Comparison of ENCODE assay signal across 1 cellular context in the genomic region with DNA sequence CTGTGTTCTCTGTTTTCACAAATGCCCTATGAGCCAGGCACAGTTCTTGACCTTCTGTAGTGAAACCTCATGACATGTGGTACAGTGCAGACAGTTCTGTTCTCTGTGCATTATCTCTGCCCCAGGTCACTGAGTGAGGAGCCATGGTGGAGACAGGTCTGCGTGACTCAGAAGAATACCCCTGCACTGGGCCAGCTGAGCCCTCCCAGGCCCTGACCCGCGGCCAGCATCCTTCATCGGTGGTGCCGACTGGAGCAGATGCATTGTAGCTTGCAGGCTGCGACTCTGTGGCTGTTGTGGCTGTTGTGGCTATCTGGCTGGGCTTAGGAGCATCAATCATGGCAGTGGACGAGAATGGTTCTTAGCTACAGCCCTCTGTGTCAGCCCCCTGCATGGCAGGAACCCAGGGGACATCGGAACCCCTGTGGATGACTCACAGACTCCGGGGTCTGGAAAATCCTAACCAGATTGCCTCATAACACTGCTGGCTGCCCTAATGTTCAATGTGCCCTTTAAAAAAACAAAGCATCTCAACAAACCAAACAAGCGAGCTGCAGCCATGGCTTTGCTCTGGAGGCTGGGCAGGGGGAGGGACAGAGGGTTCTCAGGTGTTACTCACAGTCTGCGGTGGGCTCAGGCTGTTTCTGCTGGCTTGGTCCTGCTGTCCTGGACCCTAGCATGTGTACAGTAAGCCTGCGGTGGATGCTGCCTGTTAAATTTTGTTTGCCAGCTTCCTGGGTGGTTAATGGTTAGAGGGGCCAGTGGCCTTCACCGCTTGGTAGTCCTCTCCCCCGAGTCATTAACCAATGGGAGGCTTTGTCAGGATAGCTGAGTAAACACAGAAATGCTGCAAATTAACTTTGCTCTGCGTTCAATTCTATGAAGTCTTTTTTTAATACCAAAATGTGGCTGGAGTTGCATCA.
TF ChIP-seq lines count a peak whose summit lies in the region.

Gene SERPINA6, minus strand, starts transcription at position 689 of the 923 bp plus-strand sequence. CDS start 8,688 bp downstream, outside the sequence.

TF ChIP-seq in HepG2, 621 proteins besides CTCF, POLR2A, EP300 and RAD21 (continued from another document and continues in another):
- TF ChIP-seq, protein P1, sequence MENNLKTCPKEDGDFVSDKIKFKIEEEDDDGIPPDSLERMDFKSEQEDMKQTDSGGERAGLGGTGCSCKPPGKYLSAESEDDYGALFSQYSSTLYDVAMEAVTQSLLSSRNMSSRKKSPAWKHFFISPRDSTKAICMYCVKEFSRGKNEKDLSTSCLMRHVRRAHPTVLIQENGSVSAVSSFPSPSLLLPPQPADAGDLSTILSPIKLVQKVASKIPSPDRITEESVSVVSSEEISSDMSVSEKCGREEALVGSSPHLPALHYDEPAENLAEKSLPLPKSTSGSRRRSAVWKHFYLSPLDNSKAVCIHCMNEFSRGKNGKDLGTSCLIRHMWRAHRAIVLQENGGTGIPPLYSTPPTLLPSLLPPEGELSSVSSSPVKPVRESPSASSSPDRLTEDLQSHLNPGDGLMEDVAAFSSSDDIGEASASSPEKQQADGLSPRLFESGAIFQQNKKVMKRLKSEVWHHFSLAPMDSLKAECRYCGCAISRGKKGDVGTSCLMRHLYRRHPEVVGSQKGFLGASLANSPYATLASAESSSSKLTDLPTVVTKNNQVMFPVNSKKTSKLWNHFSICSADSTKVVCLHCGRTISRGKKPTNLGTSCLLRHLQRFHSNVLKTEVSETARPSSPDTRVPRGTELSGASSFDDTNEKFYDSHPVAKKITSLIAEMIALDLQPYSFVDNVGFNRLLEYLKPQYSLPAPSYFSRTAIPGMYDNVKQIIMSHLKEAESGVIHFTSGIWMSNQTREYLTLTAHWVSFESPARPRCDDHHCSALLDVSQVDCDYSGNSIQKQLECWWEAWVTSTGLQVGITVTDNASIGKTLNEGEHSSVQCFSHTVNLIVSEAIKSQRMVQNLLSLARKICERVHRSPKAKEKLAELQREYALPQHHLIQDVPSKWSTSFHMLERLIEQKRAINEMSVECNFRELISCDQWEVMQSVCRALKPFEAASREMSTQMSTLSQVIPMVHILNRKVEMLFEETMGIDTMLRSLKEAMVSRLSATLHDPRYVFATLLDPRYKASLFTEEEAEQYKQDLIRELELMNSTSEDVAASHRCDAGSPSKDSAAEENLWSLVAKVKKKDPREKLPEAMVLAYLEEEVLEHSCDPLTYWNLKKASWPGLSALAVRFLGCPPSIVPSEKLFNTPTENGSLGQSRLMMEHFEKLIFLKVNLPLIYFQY (CRISPR knock-in tag; IDR thresholded peaks at IDR 0.05; ENCODE audit: borderline replicate concordance), result no peak; the same call in 1 of the 2 replicates
- TF ChIP-seq KIAA2018 (CRISPR knock-in tag; IDR thresholded peaks at IDR 0.05; ENCODE audit: borderline replicate concordance), result no peak
- TF ChIP-seq GZF1 (CRISPR knock-in tag; IDR thresholded peaks at IDR 0.05), result no peak
- no peak; the same call in 1 of the 2 replicates for TF ChIP-seq ZBTB39 (CRISPR knock-in tag; IDR thresholded peaks at IDR 0.05)
- no peak for TF ChIP-seq BCL6 (CRISPR knock-in tag; IDR thresholded peaks at IDR 0.05)
- no peak; the same call in 1 of the 2 replicates for TF ChIP-seq BRF2 (CRISPR knock-in tag; IDR thresholded peaks at IDR 0.05)
- no peak for TF ChIP-seq RELA (CRISPR knock-in tag; IDR thresholded peaks at IDR 0.05)
- TF ChIP-seq, protein P2, sequence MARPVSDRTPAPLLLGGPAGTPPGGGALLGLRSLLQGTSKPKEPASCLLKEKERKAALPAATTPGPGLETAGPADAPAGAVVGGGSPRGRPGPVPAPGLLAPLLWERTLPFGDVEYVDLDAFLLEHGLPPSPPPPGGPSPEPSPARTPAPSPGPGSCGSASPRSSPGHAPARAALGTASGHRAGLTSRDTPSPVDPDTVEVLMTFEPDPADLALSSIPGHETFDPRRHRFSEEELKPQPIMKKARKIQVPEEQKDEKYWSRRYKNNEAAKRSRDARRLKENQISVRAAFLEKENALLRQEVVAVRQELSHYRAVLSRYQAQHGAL (CRISPR knock-in tag; IDR thresholded peaks at IDR 0.05; ENCODE audit: not compliant biosample characterization), result no peak
- TF ChIP-seq AFF4 (CRISPR knock-in tag; IDR thresholded peaks at IDR 0.05), result no peak
- peak; percentile 14; the same call in 1 of the 2 replicates for TF ChIP-seq NR2F2 (IDR thresholded peaks at IDR 0.05; ENCODE audit: borderline replicate concordance, low read depth)
- TF ChIP-seq ZSCAN21 (CRISPR knock-in tag; IDR thresholded peaks at IDR 0.05; ENCODE audit: borderline replicate concordance), result peak; percentile 65; the same call in 1 of the 2 replicates
- peak; percentile 72 for TF ChIP-seq ZNF292 (CRISPR knock-in tag; IDR thresholded peaks at IDR 0.05; ENCODE audit: borderline replicate concordance, low read depth)
- no peak for TF ChIP-seq PTBP1 (IDR thresholded peaks at IDR 0.05; ENCODE audit: low read depth, low read length, poor library complexity, severe bottlenecking)
- TF ChIP-seq, protein P3, sequence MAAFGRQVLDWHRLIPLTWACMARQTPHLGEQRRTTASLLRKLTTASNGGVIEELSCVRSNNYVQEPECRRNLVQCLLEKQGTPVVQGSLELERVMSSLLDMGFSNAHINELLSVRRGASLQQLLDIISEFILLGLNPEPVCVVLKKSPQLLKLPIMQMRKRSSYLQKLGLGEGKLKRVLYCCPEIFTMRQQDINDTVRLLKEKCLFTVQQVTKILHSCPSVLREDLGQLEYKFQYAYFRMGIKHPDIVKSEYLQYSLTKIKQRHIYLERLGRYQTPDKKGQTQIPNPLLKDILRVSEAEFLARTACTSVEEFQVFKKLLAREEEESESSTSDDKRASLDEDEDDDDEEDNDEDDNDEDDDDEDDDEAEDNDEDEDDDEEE (CRISPR knock-in tag; IDR thresholded peaks at IDR 0.05), result no peak
- no peak for TF ChIP-seq ZNF10 (CRISPR knock-in tag; IDR thresholded peaks at IDR 0.05; ENCODE audit: borderline replicate concordance, low read depth)
- no peak for TF ChIP-seq FOXM1 (CRISPR knock-in tag; IDR thresholded peaks at IDR 0.05)
- no peak for TF ChIP-seq CENPBD1 (CRISPR knock-in tag; IDR thresholded peaks at IDR 0.05; ENCODE audit: borderline replicate concordance, low read depth)
- peak; percentile 10 for TF ChIP-seq XRCC5 (optimal IDR thresholded peaks at IDR 0.05; ENCODE audit: low read length)
- no peak for TF ChIP-seq SCMH1 (CRISPR knock-in tag; IDR thresholded peaks at IDR 0.05; ENCODE audit: borderline replicate concordance)
- TF ChIP-seq CREM (IDR thresholded peaks at IDR 0.05), result peak; percentile 41; the same call in 1 of the 2 replicates
- TF ChIP-seq CREM (CRISPR knock-in tag; IDR thresholded peaks at IDR 0.05), result no peak
- TF ChIP-seq CBX2 (IDR thresholded peaks at IDR 0.05; ENCODE audit: low read depth, low read length), result no peak
- no peak for TF ChIP-seq CBX2 (CRISPR knock-in tag; IDR thresholded peaks at IDR 0.05; ENCODE audit: low read depth)
- no peak for TF ChIP-seq MAFK (conservative IDR thresholded peaks at IDR 0.05 in 1 of 2, IDR thresholded peaks at IDR 0.05 in 1 of 2; ENCODE audit: low read length in 2 of 2)
- TF ChIP-seq MYNN (CRISPR knock-in tag; IDR thresholded peaks at IDR 0.05; ENCODE audit: low read depth), result 0 out of 2 replicates have a peak, but pooled peaks have one; percentile 55
- TF ChIP-seq ZNF547 (CRISPR knock-in tag; IDR thresholded peaks at IDR 0.05), result 0 out of 2 replicates have a peak, but pooled peaks have one; percentile 13
